ENCODE assay signal across 25 cellular contexts in the genomic region with DNA sequence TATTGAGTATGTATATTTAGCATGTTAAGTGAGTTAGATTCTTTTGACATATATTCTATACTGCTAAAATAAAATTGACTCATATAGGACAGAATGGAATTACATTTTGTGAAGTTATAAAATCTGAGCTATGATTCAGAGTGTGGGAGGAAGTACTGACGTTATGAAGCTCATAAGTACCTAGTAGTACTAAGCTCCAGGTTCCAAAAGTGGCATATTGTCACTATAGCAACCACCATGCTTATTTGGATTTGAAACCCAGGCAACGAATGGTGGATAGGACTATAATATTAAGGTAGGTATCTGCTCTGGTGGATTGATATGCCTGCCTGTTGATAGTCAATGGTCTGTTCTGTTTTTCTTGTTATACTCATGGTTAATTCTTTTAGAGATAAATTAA. TPM values are rescaled to one million over a fixed set of nuclear protein-coding genes. Genes with fewer than 3 reads are reported as not detected.
DNase-seq lines count a peak whose midpoint lies in the region; ATAC-seq and TF ChIP-seq lines count a peak whose summit lies in the region.
"Had no signal": no experiment of that assay in that cellular context is flagged by ENCODE, and none has a peak within 500 bp of the region (broad histone marks: within the 10 kb centered on the region; RNA-seq: fewer than 3 reads in every experiment).

No MANE protein-coding gene starts in this region.

- no peak for TF ChIP-seq POLR2A in lower leg skin (IDR thresholded peaks at IDR 0.05)

- no peaks in the 10 kb centered on the region for H3K27me3 ChIP-seq in CD8-positive, alpha-beta T cell (ENCODE audit: insufficient read depth, low read length)
- H3K27me3 ChIP-seq: colonic mucosa, esophagus squamous epithelium, gastroesophageal sphincter had no signal

- 53 to 66% methylated on average over 2 of the region's 2 CpGs for WGBS in lower leg skin, 2 donors

- peak; percentile 12 for DNase-seq in NCI-H510A treated with DMSO at 0.1 percent for 48 hours (lab: John Stamatoyannopoulos, UW)
- no peak for DNase-seq in NCI-H510A (lab: John Stamatoyannopoulos, UW)
- DNase-seq in NCI-H226: peak; percentile 88
- peak; percentile 73 for DNase-seq in amniotic epithelial cell (ENCODE audit: low read depth)
- peak; percentile 80 for DNase-seq in putamen (ENCODE audit: low spot score)
- no peak for DNase-seq in CD8-positive, alpha-beta T cell
- DNase-seq in lower leg skin (ENCODE audit: low spot score in 2 of 2): no peak
- DNase-seq: activated CD8-positive, alpha-beta memory T cell treated with anti-CD3 and anti-CD28 coated beads, Interleukin-2, amount 50 U/mL, for 4 hours; C1 segment of cervical spinal cord; colonic mucosa; effector memory CD8-positive, alpha-beta T cell; esophagus squamous epithelium; lower lobe of right lung; MM.1S; NCI-H187; NCI-H446 treated with DMSO at 0.1 percent for 48 hours had no signal

- intact Hi-C loops in CD8-positive, alpha-beta T cell (cut with DNase I, micrococcal nuclease): loop anchor here in 1 of 2 experiments (5.0 to 10.0 kb wide), 3 partner anchors 202 to 1370 kb away; partner anchors contain the start of genes MIA2 and SEC23A
- intact Hi-C loops in lower leg skin (cut with DNase I; ENCODE audit: low total_unique reads): loop anchor here (10.0 kb wide), 1 partner anchor 330 kb away; the partner anchor contains the start of gene SEC23A

- H3K4me3 Mint-ChIP-seq in CD8-positive, alpha-beta T cell: no peak overlapping the region
- H3K4me3 Mint-ChIP-seq: effector memory CD8-positive, alpha-beta T cell had no signal

- peaks cover 22% of the 10 kb centered on the region for H3K4me1 ChIP-seq in CD8-positive, alpha-beta T cell (ENCODE audit: insufficient read depth, low read length)
- H3K4me1 ChIP-seq: colonic mucosa had no signal

- H3K9me3 ChIP-seq in CD8-positive, alpha-beta T cell (ENCODE audit: low read length): no peaks in the 10 kb centered on the region
- H3K9me3 ChIP-seq: colonic mucosa, esophagus squamous epithelium, gastroesophageal sphincter, lower lobe of right lung had no signal

- CTCF ChIA-PET in CD8-positive, alpha-beta T cell (lab: Charles Lee): interaction anchor here (2.1 kb wide), 1 partner anchor 13 kb away, joined by 4 read pairs; no protein-coding TSS in a partner anchor

- POLR2A ChIA-PET in CD8-positive, alpha-beta T cell (lab: Charles Lee): interaction anchor here (1.7 to 4.7 kb wide), 2 partner anchors 166 to 264 kb away, joined by 4 to 51 read pairs; partner anchors contain the start of gene TRAPPC6B

- peaks cover 22% of the 10 kb centered on the region for H3K4me1 Mint-ChIP-seq in CD8-positive, alpha-beta T cell (ENCODE audit: low read depth)

- no peaks in the 10 kb centered on the region for H3K36me3 ChIP-seq in CD8-positive, alpha-beta T cell (ENCODE audit: insufficient read depth, low read length)
- H3K36me3 ChIP-seq: colonic mucosa, esophagus squamous epithelium, gastroesophageal sphincter, lower lobe of right lung had no signal

- no peak overlapping the region for H3K27ac ChIP-seq in CD8-positive, alpha-beta T cell (ENCODE audit: low read depth, low read length)
- H3K27ac ChIP-seq: colonic mucosa, HL-60 had no signal

- H3K4me3 ChIP-seq in CD8-positive, alpha-beta T cell (ENCODE audit: low read depth, low read length): no peak overlapping the region
- no peak overlapping the region for H3K4me3 ChIP-seq in lower leg skin (ENCODE audit: low read depth, poor library complexity, severe bottlenecking)
- H3K4me3 ChIP-seq: colonic mucosa had no signal

- no peaks in the 10 kb centered on the region for H3K9me3 Mint-ChIP-seq in CD8-positive, alpha-beta T cell
- H3K9me3 Mint-ChIP-seq: activated T-helper 17 cell treated with anti-CD3 and anti-CD28 coated beads, Interleukin-2, amount 50 U/mL, for 72 hours; effector memory CD8-positive, alpha-beta T cell; IgD-negative memory B cell; neural crest cell; T-helper 2 cell treated with Interferon-gamma antibody and Interleukin-4, amounts not matched to agents 5 μg/mL and 100 μg/mL, for 36 hours had no signal

- peaks cover 25% of the 10 kb centered on the region for H3K36me3 Mint-ChIP-seq in CD8-positive, alpha-beta T cell
- H3K36me3 Mint-ChIP-seq: activated naive CD8-positive, alpha-beta T cell had no signal

- TF ChIP-seq CTCF in CD8-positive, alpha-beta T cell (IDR thresholded peaks at IDR 0.05): no peak
- no peak for TF ChIP-seq CTCF in lower leg skin (IDR thresholded peaks at IDR 0.05)

- no peak overlapping the region for H3K27ac Mint-ChIP-seq in CD8-positive, alpha-beta T cell
- H3K27ac Mint-ChIP-seq: activated naive CD8-positive, alpha-beta T cell; T-helper 2 cell treated with Interferon-gamma antibody and Interleukin-4, amounts not matched to agents 5 μg/mL and 100 μg/mL, for 36 hours had no signal

- no peaks in the 10 kb centered on the region for H3K27me3 Mint-ChIP-seq in CD8-positive, alpha-beta T cell (ENCODE audit: low read depth)
- H3K27me3 Mint-ChIP-seq: activated naive CD8-positive, alpha-beta T cell; activated T-helper 17 cell treated with anti-CD3 and anti-CD28 coated beads, Interleukin-2, amount 50 U/mL, for 72 hours; effector memory CD8-positive, alpha-beta T cell; IgD-negative memory B cell had no signal

- no peak for ATAC-seq in CD8-positive, alpha-beta T cell
- no peak for ATAC-seq in HG02763 (IDR thresholded peaks at IDR 0.05; ENCODE audit: unreplicated experiment)
- ATAC-seq: activated T-helper 17 cell treated with anti-CD3 and anti-CD28 coated beads, Interleukin-2, amount 50 U/mL, for 72 hours; effector memory CD8-positive, alpha-beta T cell; gastroesophageal sphincter; lower lobe of right lung; Panc1 had no signal

RNA-seq across cellular contexts. Expression of gene FBXO33, which starts 2.2 kb away (rescaled TPM):
- total RNA-seq in CD8-positive, alpha-beta T cell: 100 to 1,000 TPM; 106 TPM
- 10 to 100 TPM; 12.3 to 15.8 (median 13.1) TPM for total RNA-seq in lower leg skin

Comparison
In these comparisons a context has a peak if more than half of its experiments do, and no peak if none do; other contexts are left out.
1. DNase-seq: peak in NCI-H510A treated with DMSO at 0.1 percent for 48 hours (single experiment), NCI-H226 (single experiment), amniotic epithelial cell (single experiment) and putamen (single experiment); none in NCI-H510A (single experiment), CD8-positive, alpha-beta T cell (0 of 7) and lower leg skin (0 of 2).
2. RNA of gene FBXO33, which starts 2.2 kb away (total RNA-seq): 106 TPM in CD8-positive, alpha-beta T cell; 12.3 to 15.8 TPM in lower leg skin; every median in the first group is over 4 times any median in the second.